ENCODE assay signal across 23 cellular contexts in genomic region chr19:11540642-11541041, GRCh38. TPM values are rescaled to one million over a fixed set of nuclear protein-coding genes. Genes with fewer than 3 reads are reported as not detected.
A peak's percentile ranks its signal among the peaks of the same experiment; 100 is the strongest.
DNase-seq lines count a peak whose midpoint lies in the region; ATAC-seq and TF ChIP-seq lines count a peak whose summit lies in the region.
"Had no signal": no experiment of that assay in that cellular context is flagged by ENCODE, and none has a peak within 500 bp of the region (broad histone marks: within the 10 kb centered on the region; RNA-seq: fewer than 3 reads in every experiment).

No MANE protein-coding gene starts in this region.

- H3K27me3 Mint-ChIP-seq in T-cell = peaks cover 27 to 30% of the 10 kb centered on the region in 2 donors

- H3K9me3 ChIP-seq in left ventricle myocardium inferior (replicated peaks) = no peaks in the 10 kb centered on the region
- no peaks in the 10 kb centered on the region for H3K9me3 ChIP-seq in esophagus (ENCODE audit: control insufficient read depth in 2 of 2, insufficient read depth in 1 of 2, low read depth in 1 of 2, low read length in 1 of 2)
- H3K9me3 ChIP-seq in osteoblast (ENCODE audit: low read depth, low read length) = no peaks in the 10 kb centered on the region
- H3K9me3 ChIP-seq in aorta (ENCODE audit: control insufficient read depth, low read length) = no peaks in the 10 kb centered on the region
- H3K9me3 ChIP-seq in PC-9 (ENCODE audit: insufficient read depth, low read depth) = no peaks in the 10 kb centered on the region
- H3K9me3 ChIP-seq: thyroid gland had no signal

- H3K9me2 ChIP-seq in PC-9 (ENCODE audit: insufficient read depth) = no peaks in the 10 kb centered on the region

- no peak for ATAC-seq in left cardiac atrium
- no peak for ATAC-seq in aorta (ENCODE audit: low FRiP score)
- no peak for ATAC-seq in T-cell (replicated peaks in 1 of 4)
- ATAC-seq: activated naive CD8-positive, alpha-beta T cell treated with anti-CD3 and anti-CD28 coated beads, Interleukin-2, amount 50 U/mL, for 24 hours; activated T-helper 17 cell treated with anti-CD3 and anti-CD28 coated beads, Interleukin-2, amount 50 U/mL, for 72 hours had no signal

- H2AFZ ChIP-seq in osteoblast (ENCODE audit: low read length) (no peak overlapping the region), PC-9 (no peak overlapping the region)

- TF ChIP-seq CTCF in left ventricle myocardium inferior (IDR thresholded peaks at IDR 0.05; ENCODE audit: borderline replicate concordance) = no peak
- no peak for TF ChIP-seq CTCF in osteoblast (IDR thresholded peaks at IDR 0.05; ENCODE audit: extremely low read depth, low read depth, low read length)
- TF ChIP-seq CTCF in PC-9 (conservative IDR thresholded peaks at IDR 0.05) = no peak

- no peak overlapping the region for H3K4me2 ChIP-seq in osteoblast (ENCODE audit: insufficient read depth, low read length)
- no peak overlapping the region for H3K4me2 ChIP-seq in PC-9

- no peak overlapping the region for H3K4me3 Mint-ChIP-seq in T-cell
- H3K4me3 Mint-ChIP-seq: activated naive CD8-positive, alpha-beta T cell treated with anti-CD3 and anti-CD28 coated beads, Interleukin-2, amount 50 U/mL, for 24 hours; activated T-helper 17 cell treated with anti-CD3 and anti-CD28 coated beads, Interleukin-2, amount 50 U/mL, for 72 hours; HFFc6 had no signal

- no peaks in the 10 kb centered on the region for H3K36me3 Mint-ChIP-seq in T-cell

- no peaks in the 10 kb centered on the region for H3K36me3 ChIP-seq in left ventricle myocardium inferior
- no peaks in the 10 kb centered on the region for H3K36me3 ChIP-seq in esophagus (ENCODE audit: control insufficient read depth in 2 of 2, insufficient read depth in 2 of 2, low read length in 1 of 2)
- no peaks in the 10 kb centered on the region for H3K36me3 ChIP-seq in osteoblast (ENCODE audit: insufficient read depth, low read length)
- peaks cover 0 to 1% of the 10 kb centered on the region in 2 donors for H3K36me3 ChIP-seq in aorta (ENCODE audit: control insufficient read depth in 1 of 2, insufficient read depth in 2 of 2, low read length in 1 of 2)
- no peaks in the 10 kb centered on the region for H3K36me3 ChIP-seq in PC-9 (ENCODE audit: low read depth)
- H3K36me3 ChIP-seq: thyroid gland had no signal

- peaks cover 18% of the 10 kb centered on the region for H3K27me3 ChIP-seq in left ventricle myocardium inferior (ENCODE audit: low read depth)
- no peaks in the 10 kb centered on the region for H3K27me3 ChIP-seq in esophagus (ENCODE audit: control insufficient read depth in 1 of 2, insufficient read depth in 2 of 2, low read length in 2 of 2)
- H3K27me3 ChIP-seq in osteoblast (ENCODE audit: insufficient read depth, low read length) = no peaks in the 10 kb centered on the region
- H3K27me3 ChIP-seq in aorta (ENCODE audit: control insufficient read depth in 1 of 2, insufficient read depth in 2 of 2, low read length in 1 of 2) = no peaks in the 10 kb centered on the region
- H3K27me3 ChIP-seq in PC-9 (ENCODE audit: insufficient read depth, low read depth) = no peaks in the 10 kb centered on the region
- H3K27me3 ChIP-seq: hepatocyte, thyroid gland had no signal

- H3K27ac Mint-ChIP-seq in T-cell = no peak overlapping the region
- H3K27ac Mint-ChIP-seq: activated naive CD8-positive, alpha-beta T cell treated with anti-CD3 and anti-CD28 coated beads, Interleukin-2, amount 50 U/mL, for 24 hours; activated T-helper 17 cell treated with anti-CD3 and anti-CD28 coated beads, Interleukin-2, amount 50 U/mL, for 72 hours; HFFc6 had no signal

- POLR2A ChIA-PET in PC-9 (lab: Charles Lee; ENCODE audit: unreplicated experiment) = no interaction called here
- POLR2A ChIA-PET in T-cell (lab: Charles Lee) = no interaction called here

- H3K4me1 ChIP-seq in left ventricle myocardium inferior (peaks cover 20% of the 10 kb centered on the region), esophagus (ENCODE audit: control insufficient read depth in 2 of 2, insufficient read depth in 2 of 2, low read length in 1 of 2) (no peaks in the 10 kb centered on the region), osteoblast (ENCODE audit: insufficient read depth, low read length) (peaks cover 11% of the 10 kb centered on the region), aorta (ENCODE audit: control insufficient read depth in 1 of 2, insufficient read depth in 2 of 2, low read length in 2 of 2) (no peaks in the 10 kb centered on the region), PC-9 (replicated peaks; ENCODE audit: insufficient read depth) (peaks cover 3% of the 10 kb centered on the region)

- no peak for DNase-seq in left ventricle myocardium inferior
- DNase-seq in left cardiac atrium = no peak
- peak; percentile 35 for DNase-seq in osteoblast (ENCODE audit: insufficient read length, low spot score, missing footprints)
- DNase-seq in aorta = no peak
- DNase-seq in PC-9 = no peak
- DNase-seq in NCI-H2196 treated with DMSO at 0.1 percent for 48 hours (lab: John Stamatoyannopoulos, UW; ENCODE audit: unreplicated experiment) = no peak
- DNase-seq in T-cell = no peak
- DNase-seq: activated CD4-positive, CD25-positive, alpha-beta regulatory T cell treated with anti-CD3 and anti-CD28 coated beads, Interleukin-2, amount 50 U/mL, for 72 hours; activated naive CD8-positive, alpha-beta T cell treated with anti-CD3 and anti-CD28 coated beads, Interleukin-2, amount 50 U/mL, for 24 hours; central memory CD4-positive, alpha-beta T cell; effector memory CD4-positive, alpha-beta T cell; HFFc6; NCI-H446 treated with DMSO at 0.1 percent for 48 hours; SIG-M5; stimulated activated CD4-positive, alpha-beta T cell treated with anti-CD3 and anti-CD28 coated beads, Interleukin-4, amount 100 ng/mL, for 4 hours; stimulated activated CD8-positive, alpha-beta memory T cell treated with anti-CD3 and anti-CD28 coated beads, Interleukin-4, amount 100 ng/mL, for 48 hours; thyroid gland had no signal

- H3K4me1 Mint-ChIP-seq in T-cell = peaks cover 5 to 9% (median 7%) of the 10 kb centered on the region in 3 donors

- H3K4me3 ChIP-seq in left ventricle myocardium inferior (peak overlapping the region; percentile 62), esophagus (ENCODE audit: low read depth in 1 of 2, low read length in 2 of 2) (peak overlapping the region in 1 of 2 donors; percentile 34), osteoblast (ENCODE audit: insufficient read depth, low read length) (no peak overlapping the region), aorta (ENCODE audit: low read length in 2 of 2) (peak overlapping the region; percentile 83 to 89), PC-9 (no peak overlapping the region)
- H3K4me3 ChIP-seq: skin epidermis, thyroid gland had no signal

- H4K20me1 ChIP-seq in osteoblast (ENCODE audit: insufficient read depth, low read length) = no peaks in the 10 kb centered on the region
- no peaks in the 10 kb centered on the region for H4K20me1 ChIP-seq in PC-9 (ENCODE audit: insufficient read depth)

- intact Hi-C loops in left ventricle myocardium inferior (cut with micrococcal nuclease) (no loop called here), left cardiac atrium (cut with DNase I) (no loop called here), aorta (cut with DNase I) (no loop called here), PC-9 (cut with micrococcal nuclease; ENCODE audit: unreplicated experiment) (no loop called here)

- H3K27ac ChIP-seq in left ventricle myocardium inferior (replicated peaks) = peak overlapping the region; percentile 80
- peak overlapping the region; percentile 69 to 82 for H3K27ac ChIP-seq in esophagus (ENCODE audit: low read depth in 2 of 2, low read length in 1 of 2)
- H3K27ac ChIP-seq in osteoblast (ENCODE audit: low read depth, low read length) = no peak overlapping the region
- peak overlapping the region; percentile 41 to 93 for H3K27ac ChIP-seq in aorta (ENCODE audit: low read depth in 1 of 2, low read length in 2 of 2)
- no peak overlapping the region for H3K27ac ChIP-seq in PC-9
- H3K27ac ChIP-seq: hepatocyte, thyroid gland had no signal

- H3K79me2 ChIP-seq in osteoblast (ENCODE audit: insufficient read depth, low read length) (no peaks in the 10 kb centered on the region), PC-9 (ENCODE audit: low read depth) (no peaks in the 10 kb centered on the region)
- H3K79me2 ChIP-seq: hepatocyte had no signal

- no TSS peak for BruUV-seq in PC-9 (replicated peaks; lab: Mats Ljungman, UMichigan)

- H3F3A ChIP-seq in PC-9 (ENCODE audit: insufficient read depth, low read depth) = peaks cover 21% of the 10 kb centered on the region; the same call in 1 of the 2 replicates

- CTCF ChIA-PET in PC-9 (lab: Charles Lee) (interaction anchor here (0.6 kb wide), 1 partner anchor 93 kb away, joined by 3 read pairs; no protein-coding TSS in a partner anchor), T-cell (lab: Charles Lee) (no interaction called here)

- WGBS in esophagus, 2 donors = 49 to 64% methylated on average over 5 of the region's 5 CpGs
- 27% methylated on average over 5 of the region's 5 CpGs for WGBS in aorta, 2 donors

- no peaks in the 10 kb centered on the region for H3K9me3 Mint-ChIP-seq in T-cell
- H3K9me3 Mint-ChIP-seq: activated naive CD8-positive, alpha-beta T cell treated with anti-CD3 and anti-CD28 coated beads, Interleukin-2, amount 50 U/mL, for 24 hours; activated T-helper 17 cell treated with anti-CD3 and anti-CD28 coated beads, Interleukin-2, amount 50 U/mL, for 72 hours; HFFc6 had no signal

RNA-seq across cellular contexts. Expression of gene CNN1, which starts 2.0 kb away (rescaled TPM):
- total RNA-seq in left ventricle myocardium inferior (133 TPM), left cardiac atrium (100 to 1,000 TPM; 159 to 208 TPM), osteoblast (7.1 and 9.8 TPM in 2 replicates), aorta (1,000 to 10,000 TPM in 1 of 2 donors, 100 to 1,000 TPM in 1; 406 to 1,055 TPM), PC-9 (2021) (0.44 TPM in 1 of 2 replicates, not detected in the other), T-cell (under 1 TPM in 3 of 5 donors, not detected in 2; 0.26 to 0.96 (median 0.51) TPM)
- polyA plus RNA-seq in esophagus (100 to 1,000 TPM in 1 of 2 donors, 10 to 100 TPM in 1; 85.0 to 234 TPM), aorta (100 to 1,000 TPM; 547 to 569 TPM)
- total RNA-seq: activated T-helper 17 cell treated with anti-CD3 and anti-CD28 coated beads, Interleukin-2, amount 50 U/mL, for 72 hours; T-helper 2 cell treated with Interferon-gamma antibody and Interleukin-4, amounts not matched to agents 100 ng/mL and 5 ng/mL, for 36 hours had no signal
- polyA plus RNA-seq: CD14-positive monocyte had no signal

RNA-seq across cellular contexts. Expression of gene ECSIT, which starts 11.7 kb away (rescaled TPM):
- total RNA-seq in left ventricle myocardium inferior = 167 TPM
- total RNA-seq in left cardiac atrium = 100 to 1,000 TPM in 1 of 2 donors, 10 to 100 TPM in 1; 99.4 to 105 TPM
- 10 to 100 TPM; 36.3 to 41.2 TPM for polyA plus RNA-seq in esophagus
- total RNA-seq in osteoblast = 36.9 and 37.1 TPM in 2 replicates
- 10 to 100 TPM; 27.7 to 27.8 TPM for total RNA-seq in aorta
- 10 to 100 TPM; 39.9 to 72.5 TPM for polyA plus RNA-seq in aorta
- total RNA-seq in PC-9 (2021) = 42.4 and 43.0 TPM in 2 replicates
- total RNA-seq in T-cell = 10 to 100 TPM; 28.8 to 52.0 (median 48.4) TPM

RNA-seq across cellular contexts. Expression of gene ELOF1, which starts 18.4 kb away (rescaled TPM):
- 33.1 TPM for total RNA-seq in left ventricle myocardium inferior
- 10 to 100 TPM; 36.8 to 37.2 TPM for total RNA-seq in left cardiac atrium
- 10 to 100 TPM; 43.4 to 46.6 TPM for polyA plus RNA-seq in esophagus
- total RNA-seq in osteoblast = 31.2 and 42.0 TPM in 2 replicates
- 10 to 100 TPM; 30.9 to 33.6 TPM for total RNA-seq in aorta
- 10 to 100 TPM; 37.8 to 75.4 TPM for polyA plus RNA-seq in aorta
- total RNA-seq in PC-9 (2021) = 65.5 and 68.7 TPM in 2 replicates
- total RNA-seq in T-cell = 10 to 100 TPM; 38.3 to 48.2 (median 46.6) TPM

RNA-seq across cellular contexts. Expression of gene ZNF653, which starts 35.0 kb away (rescaled TPM):
- 4.2 TPM for total RNA-seq in left ventricle myocardium inferior
- total RNA-seq in left cardiac atrium = 1 to 10 TPM; 3.7 to 4.9 TPM
- polyA plus RNA-seq in esophagus = 1 to 10 TPM; 6.2 to 9.2 TPM
- 2.9 and 3.5 TPM in 2 replicates for total RNA-seq in osteoblast
- total RNA-seq in aorta = 10 to 100 TPM; 11.4 to 11.6 TPM
- polyA plus RNA-seq in aorta = 10 to 100 TPM in 1 of 2 donors, 1 to 10 TPM in 1; 5.4 to 22.5 TPM
- total RNA-seq in PC-9 (2021) = 13.4 and 13.8 TPM in 2 replicates
- total RNA-seq in T-cell = 10 to 100 TPM; 12.7 to 24.8 (median 22.2) TPM

RNA-seq across cellular contexts. Expression of gene ACP5, which starts 36.8 kb away (rescaled TPM):
- 3.1 TPM for total RNA-seq in left ventricle myocardium inferior
- 1 to 10 TPM; 4.5 to 5.4 TPM for total RNA-seq in left cardiac atrium
- 10 to 100 TPM; 23.5 to 33.9 TPM for polyA plus RNA-seq in esophagus
- 0.59 and 2.5 TPM in 2 replicates for total RNA-seq in osteoblast
- 10 to 100 TPM; 12.6 to 13.1 TPM for total RNA-seq in aorta
- 10 to 100 TPM in 1 of 2 donors, 1 to 10 TPM in 1; 5.2 to 45.3 TPM for polyA plus RNA-seq in aorta
- 3.5 and 6.6 TPM in 2 replicates for total RNA-seq in PC-9 (2021)
- total RNA-seq in T-cell = 10 to 100 TPM; 16.2 to 29.8 (median 18.6) TPM

Comparison
In these comparisons a context has a peak if more than half of its experiments do, and no peak if none do; other contexts are left out.
1. H3K27ac ChIP-seq: peak in left ventricle myocardium inferior (single experiment), esophagus (2 of 2) and aorta (2 of 2); none in osteoblast (single experiment) and PC-9 (single experiment).
2. H3K4me3 ChIP-seq: peak in left ventricle myocardium inferior (single experiment) and aorta (2 of 2); none in osteoblast (single experiment) and PC-9 (single experiment).
3. RNA of gene CNN1, which starts 2.0 kb away (total RNA-seq): 406 to 1,055 TPM in aorta, 159 to 208 TPM in left cardiac atrium and 133 TPM in left ventricle myocardium inferior (single experiment); 7.1 to 9.8 TPM in osteoblast, 0.44 TPM in PC-9 and 0.26 to 0.96 TPM in T-cell; every median in the first group is over 10 times any median in the second.